Comparison of ENCODE assay signal across 26 cellular contexts in genomic region chr20:63296411-63297299, GRCh38. TPM values are rescaled to one million over a fixed set of nuclear protein-coding genes. Genes with fewer than 3 reads are reported as not detected.
"Had no signal": no experiment of that assay in that cellular context is flagged by ENCODE, and none has a peak within 500 bp of the region (broad histone marks: within the 10 kb centered on the region; RNA-seq: fewer than 3 reads in every experiment).

No MANE protein-coding gene starts in this region.

- H3K27ac ChIP-seq: adrenal gland, ascending aorta, brain microvascular endothelial cell, foreskin keratinocyte, parathyroid adenoma, thyroid gland, upper lobe of right lung, WERI-Rb-1 had no signal

- H3K9me3 Mint-ChIP-seq: activated T-helper 17 cell treated with anti-CD3 and anti-CD28 coated beads, Interleukin-2, amount 50 U/mL, for 72 hours; T-helper 2 cell treated with Interferon-gamma antibody and Interleukin-4, amounts not matched to agents 5 μg/mL and 100 μg/mL, for 36 hours had no signal

- H3K36me3 ChIP-seq: adrenal gland, ascending aorta, brain microvascular endothelial cell, thyroid gland, upper lobe of right lung, WERI-Rb-1 had no signal

- H3K4me1 ChIP-seq: adrenal gland, ascending aorta, foreskin keratinocyte, parathyroid adenoma, thyroid gland, upper lobe of right lung had no signal

- DNase-seq: activated CD4-positive, alpha-beta T cell treated with anti-CD3 and anti-CD28 coated beads, Interleukin-2, amount 50 U/mL, for 1 hour; activated CD4-positive, CD25-positive, alpha-beta regulatory T cell treated with anti-CD3 and anti-CD28 coated beads, Interleukin-2, amount 50 U/mL, for 72 hours; activated CD8-positive, alpha-beta memory T cell treated with anti-CD3 and anti-CD28 coated beads for 24 hours; activated CD8-positive, alpha-beta memory T cell treated with anti-CD3 and anti-CD28 coated beads, Interleukin-2, amount 50 U/mL, for 4 hours; activated T-cell treated with anti-CD3 and anti-CD28 coated beads, Interleukin-2, amount 50 U/mL, for 24 hours; adrenal gland; brain microvascular endothelial cell; central memory CD4-positive, alpha-beta T cell; dermis blood vessel endothelial cell; effector memory CD4-positive, alpha-beta T cell; foreskin keratinocyte; stimulated activated CD4-positive, alpha-beta T cell treated with anti-CD3 and anti-CD28 coated beads, Interleukin-12 subunit alpha, Interleukin-12 subunit beta, amount 100 ng/mL, for 4 hours; stimulated activated CD4-positive, alpha-beta T cell treated with anti-CD3 and anti-CD28 coated beads, Interleukin-4, amount 100 ng/mL, for 4 hours; stimulated activated naive CD8-positive, alpha-beta T cell treated with anti-CD3 and anti-CD28 coated beads, Interleukin-15, Interleukin-2, amounts not matched to agents 100 U/mL and 50 U/mL, for 24 hours; thyroid gland; upper lobe of right lung; WERI-Rb-1 had no signal

- H3K9me3 ChIP-seq: adrenal gland, ascending aorta, thyroid gland, upper lobe of right lung had no signal

- H3K4me3 ChIP-seq: adrenal gland, ascending aorta, thyroid gland, upper lobe of right lung had no signal

- H3K9ac ChIP-seq: parathyroid adenoma had no signal

- H3K4me1 Mint-ChIP-seq: activated T-helper 17 cell treated with anti-CD3 and anti-CD28 coated beads, Interleukin-2, amount 50 U/mL, for 72 hours; memory B cell had no signal

- ATAC-seq: activated T-helper 17 cell treated with anti-CD3 and anti-CD28 coated beads, Interleukin-2, amount 50 U/mL, for 72 hours; foreskin keratinocyte; natural killer cell treated with Interleukin-12 subunit alpha and Interleukin-12 subunit beta and Interleukin-15 and Interleukin-18, amount 100 ng/mL, for 72 hours; stimulated activated naive CD8-positive, alpha-beta T cell treated with anti-CD3 and anti-CD28 coated beads, Interleukin-15, Interleukin-2, amounts not matched to agents 100 U/mL and 50 U/mL, for 24 hours; upper lobe of right lung had no signal

- H3K27me3 ChIP-seq: thyroid gland had no signal

- H3K79me2 ChIP-seq: parathyroid adenoma had no signal

- H3K4me3 Mint-ChIP-seq: activated naive CD8-positive, alpha-beta T cell; activated T-cell treated with anti-CD3 and anti-CD28 coated beads, Interleukin-2, amount 50 U/mL, for 24 hours; activated T-helper 17 cell treated with anti-CD3 and anti-CD28 coated beads, Interleukin-2, amount 50 U/mL, for 72 hours; memory B cell; natural killer cell treated with Interleukin-12 subunit alpha and Interleukin-12 subunit beta and Interleukin-15 and Interleukin-18, amount 100 ng/mL, for 72 hours; T-helper 2 cell treated with Interferon-gamma antibody and Interleukin-4, amounts not matched to agents 5 μg/mL and 100 μg/mL, for 36 hours had no signal

- H3K27ac Mint-ChIP-seq: activated naive CD8-positive, alpha-beta T cell; activated T-cell treated with anti-CD3 and anti-CD28 coated beads, Interleukin-2, amount 50 U/mL, for 24 hours; activated T-helper 17 cell treated with anti-CD3 and anti-CD28 coated beads, Interleukin-2, amount 50 U/mL, for 72 hours; memory B cell; natural killer cell treated with Interleukin-12 subunit alpha and Interleukin-12 subunit beta and Interleukin-15 and Interleukin-18, amount 100 ng/mL, for 72 hours; T-helper 2 cell treated with Interferon-gamma antibody and Interleukin-4, amounts not matched to agents 5 μg/mL and 100 μg/mL, for 36 hours had no signal

- H3K36me3 Mint-ChIP-seq: activated naive CD8-positive, alpha-beta T cell; memory B cell; natural killer cell treated with Interleukin-12 subunit alpha and Interleukin-12 subunit beta and Interleukin-15 and Interleukin-18, amount 100 ng/mL, for 72 hours had no signal

RNA-seq across cellular contexts. Expression of gene COL20A1, which starts 3.7 kb away (rescaled TPM):
- total RNA-seq: ascending aorta; dermis blood vessel endothelial cell; foreskin keratinocyte; lower leg skin; natural killer cell treated with Interleukin-12 subunit alpha and Interleukin-12 subunit beta and Interleukin-15 and Interleukin-18, amount 100 ng/mL, for 72 hours; upper lobe of right lung had no signal
- polyA plus RNA-seq: esophagus, foreskin keratinocyte had no signal

RNA-seq across cellular contexts. Expression of gene NKAIN4, which starts 42.4 kb away (rescaled TPM):
- total RNA-seq: activated T-helper 17 cell treated with anti-CD3 and anti-CD28 coated beads, Interleukin-2, amount 50 U/mL, for 72 hours; ascending aorta; dermis blood vessel endothelial cell; natural killer cell treated with Interleukin-12 subunit alpha and Interleukin-12 subunit beta and Interleukin-15 and Interleukin-18, amount 100 ng/mL, for 72 hours; upper lobe of right lung had no signal
- polyA plus RNA-seq: esophagus had no signal
